10 cellular contexts compared by ENCODE assay signal in genomic region chr17:9002610-9003354, GRCh38. TPM values are rescaled to one million over a fixed set of nuclear protein-coding genes. Genes with fewer than 3 reads are reported as not detected.
DNase-seq lines count a peak whose midpoint lies in the region; ATAC-seq, FAIRE-seq and TF ChIP-seq lines count a peak whose summit lies in the region.
"Had no signal": no experiment of that assay in that cellular context is flagged by ENCODE, and none has a peak within 500 bp of the region (broad histone marks: within the 10 kb centered on the region; RNA-seq: fewer than 3 reads in every experiment).

No MANE protein-coding gene starts in this region.

- H3K27me3 ChIP-seq in H9 (ENCODE audit: insufficient read depth, low read length) = peaks cover 50% of the 10 kb centered on the region
- peaks cover 22% of the 10 kb centered on the region for H3K27me3 ChIP-seq in BE2C

- H3K9me3 ChIP-seq in H9 (ENCODE audit: control insufficient read depth, low read depth, low read length) (no peaks in the 10 kb centered on the region), kidney (ENCODE audit: control insufficient read depth in 1 of 2, low read length in 2 of 2) (peaks cover 0 to 2% of the 10 kb centered on the region in 2 donors), BE2C (no peaks in the 10 kb centered on the region)

- no peak overlapping the region for H4K8ac ChIP-seq in H9 (replicated peaks; ENCODE audit: insufficient read length, low read depth, low read length)

- peak overlapping the region; percentile 40 to 78 for H3K4me3 Mint-ChIP-seq in H9
- H3K4me3 Mint-ChIP-seq in activated naive CD8-positive, alpha-beta T cell treated with anti-CD3 and anti-CD28 coated beads, Interleukin-2, amount 10 ng/mL, durations not matched to agents 7 days and 5 days = peak overlapping the region; percentile 49

- no peak overlapping the region for H3K14ac ChIP-seq in H9 (ENCODE audit: insufficient read depth, low read length)

- H3K27ac ChIP-seq in 22Rv1 = no peak overlapping the region
- H3K27ac ChIP-seq in H9 (ENCODE audit: insufficient read length, low read depth, low read length) = no peak overlapping the region
- no peak overlapping the region for H3K27ac ChIP-seq in kidney (ENCODE audit: low read depth in 2 of 2, low read length in 2 of 2)

- H2BK120ac ChIP-seq in H9 (ENCODE audit: low read depth, low read length, poor library complexity, severe bottlenecking) = no peak overlapping the region

- H3K27me3 Mint-ChIP-seq in H9 (ENCODE audit: low read depth) = peaks cover 91% of the 10 kb centered on the region
- H3K27me3 Mint-ChIP-seq in activated naive CD8-positive, alpha-beta T cell treated with anti-CD3 and anti-CD28 coated beads, Interleukin-2, amount 10 ng/mL, durations not matched to agents 7 days and 5 days = peaks cover 70% of the 10 kb centered on the region

- no peak overlapping the region for H3T11ph ChIP-seq in H9 (ENCODE audit: low read length)

- no peak overlapping the region for H4K91ac ChIP-seq in H9 (ENCODE audit: insufficient read length, low read depth, low read length)

- H3K4me3 ChIP-seq in kidney (ENCODE audit: low read length in 2 of 2) (no peak overlapping the region), BE2C (ENCODE audit: low read depth, low read length) (no peak overlapping the region)
- H3K4me3 ChIP-seq: lung had no signal

- peaks cover 4 to 9% of the 10 kb centered on the region in 2 experiments; a peak in 3 of 5 replicates for H3K9me3 Mint-ChIP-seq in H9
- peaks cover 1% of the 10 kb centered on the region for H3K9me3 Mint-ChIP-seq in activated naive CD8-positive, alpha-beta T cell treated with anti-CD3 and anti-CD28 coated beads, Interleukin-2, amount 10 ng/mL, durations not matched to agents 7 days and 5 days

- TF ChIP-seq CTCF in 22Rv1 (IDR thresholded peaks at IDR 0.05) (peak; percentile 43), H9 (conservative IDR thresholded peaks at IDR 0.05) (peak; percentile 60), kidney (IDR thresholded peaks at IDR 0.05; ENCODE audit: borderline replicate concordance, extremely low read depth, insufficient read depth) (no peak), BE2C (IDR thresholded peaks at IDR 0.05; ENCODE audit: low read depth, low read length) (no peak)

- H2BK20ac ChIP-seq in H9 (ENCODE audit: low read depth, low read length, poor library complexity, severe bottlenecking) = no peak overlapping the region

- peak overlapping the region; percentile 48 for H3K4me2 ChIP-seq in H9 (ENCODE audit: insufficient read depth, insufficient read length, low read length)

- no peak overlapping the region for H3K23ac ChIP-seq in H9 (ENCODE audit: insufficient read length, low read depth, low read length)

- no peak overlapping the region for H3K9ac ChIP-seq in H9 (ENCODE audit: extremely low read depth, insufficient read length, low read length)
- H3K9ac ChIP-seq in kidney (ENCODE audit: low read length in 2 of 2) = no peak overlapping the region

- no CpG with 5 or more reads among the region's 69 CpGs for WGBS in H9 (ENCODE audit: extremely low coverage, insufficient read length, low lambda C conversion rate)

- intact Hi-C loops in kidney (cut with DNase I) = no loop called here

- H3K18ac ChIP-seq in H9 (ENCODE audit: insufficient read length, low read depth, low read length) = no peak overlapping the region

- ATAC-seq in activated naive CD8-positive, alpha-beta T cell treated with anti-CD3 and anti-CD28 coated beads, Interleukin-2, amount 10 ng/mL, durations not matched to agents 7 days and 5 days (ENCODE audit: low read depth) = peak; percentile 44
- peak; percentile 38 for ATAC-seq in stimulated activated naive CD8-positive, alpha-beta T cell treated with anti-CD3 and anti-CD28 coated beads, Interleukin-15, Interleukin-2, amounts not matched to agents 100 U/mL and 50 U/mL, for 24 hours
- ATAC-seq in GM21390 (IDR thresholded peaks at IDR 0.05; ENCODE audit: unreplicated experiment) (no peak), HG03460 (IDR thresholded peaks at IDR 0.05; ENCODE audit: unreplicated experiment) (no peak)

- no peak overlapping the region for H2BK12ac ChIP-seq in H9 (ENCODE audit: insufficient read length, low read depth, low read length)

- POLR2A ChIA-PET in activated naive CD8-positive, alpha-beta T cell treated with anti-CD3 and anti-CD28 coated beads, Interleukin-2, amount 10 ng/mL, durations not matched to agents 7 days and 5 days (lab: Charles Lee) = interaction anchor here (0.9 kb wide), 1 partner anchor 20 kb away, joined by 3 read pairs; no protein-coding TSS in a partner anchor

- H2BK15ac ChIP-seq in H9 (ENCODE audit: low read depth, low read length) = no peak overlapping the region

- H4K5ac ChIP-seq in H9 (ENCODE audit: insufficient read length, low read depth, low read length) = no peak overlapping the region

- H3K56ac ChIP-seq in H9 (ENCODE audit: insufficient read length, low read depth, low read length) = no peak overlapping the region

- H3K4me1 ChIP-seq in H9 (ENCODE audit: insufficient read depth, low read length) (no peaks in the 10 kb centered on the region), kidney (ENCODE audit: control insufficient read depth in 1 of 2, insufficient read depth in 1 of 2, low read depth in 1 of 2, low read length in 2 of 2) (peaks cover 0 to 4% of the 10 kb centered on the region in 2 donors), BE2C (no peaks in the 10 kb centered on the region)

- no peak overlapping the region for H2AK5ac ChIP-seq in H9 (ENCODE audit: insufficient read length, low read length)

- no peaks in the 10 kb centered on the region for H3K79me2 ChIP-seq in H9 (ENCODE audit: insufficient read depth, low read length)

- DNase-seq in H9 (peak; percentile 63), kidney (peak; percentile 71), BE2C (no peak)
- peak; percentile 59 for DNase-seq in activated naive CD8-positive, alpha-beta T cell treated with anti-CD3 and anti-CD28 coated beads, Interleukin-2, amount 10 ng/mL, durations not matched to agents 7 days and 5 days
- peak; percentile 49 for DNase-seq in stimulated activated naive CD8-positive, alpha-beta T cell treated with anti-CD3 and anti-CD28 coated beads, Interleukin-15, Interleukin-2, amounts not matched to agents 100 U/mL and 50 U/mL, for 24 hours

- H4K20me1 ChIP-seq in H9 (ENCODE audit: control insufficient read depth, insufficient read depth, insufficient read length) = no peaks in the 10 kb centered on the region

- H3K27ac Mint-ChIP-seq in H9 = no peak overlapping the region
- H3K27ac Mint-ChIP-seq in activated naive CD8-positive, alpha-beta T cell treated with anti-CD3 and anti-CD28 coated beads, Interleukin-2, amount 10 ng/mL, durations not matched to agents 7 days and 5 days = no peak overlapping the region

- peaks cover 11 to 22% of the 10 kb centered on the region in 2 experiments for H3K4me1 Mint-ChIP-seq in H9
- peaks cover 10% of the 10 kb centered on the region for H3K4me1 Mint-ChIP-seq in activated naive CD8-positive, alpha-beta T cell treated with anti-CD3 and anti-CD28 coated beads, Interleukin-2, amount 10 ng/mL, durations not matched to agents 7 days and 5 days

- H3K23me2 ChIP-seq in H9 (ENCODE audit: insufficient read length, low read depth, low read length, poor library complexity, severe bottlenecking) = peaks cover 16% of the 10 kb centered on the region

- H3K79me1 ChIP-seq in H9 (ENCODE audit: insufficient read depth, low read depth, low read length, poor library complexity, severe bottlenecking) = no peaks in the 10 kb centered on the region

- no peak for FAIRE-seq in kidney (lab: Jason Lieb, UNC)
- FAIRE-seq: TTC549 had no signal

- H2BK5ac ChIP-seq in H9 (ENCODE audit: insufficient read length, low read length) = no peak overlapping the region

- no peak overlapping the region for H3K4ac ChIP-seq in H9 (ENCODE audit: low read depth, low read length)

- H3K36me3 ChIP-seq in kidney (ENCODE audit: control insufficient read depth in 1 of 2, insufficient read depth in 2 of 2, low read length in 2 of 2) (no peaks in the 10 kb centered on the region), BE2C (no peaks in the 10 kb centered on the region)

- H3K36me3 Mint-ChIP-seq in H9 (ENCODE audit: insufficient read depth in 1 of 3, low read depth in 3 of 3) = no peaks in the 10 kb centered on the region; a peak in 1 of 7 replicates
- H3K36me3 Mint-ChIP-seq in activated naive CD8-positive, alpha-beta T cell treated with anti-CD3 and anti-CD28 coated beads, Interleukin-2, amount 10 ng/mL, durations not matched to agents 7 days and 5 days = no peaks in the 10 kb centered on the region

- no peak overlapping the region for H2AFZ ChIP-seq in H9 (ENCODE audit: low read length)

RNA-seq across cellular contexts. Expression of gene NTN1, which starts 18.5 kb away (rescaled TPM):
- total RNA-seq in H9 (2021) (1.2 and 1.3 TPM in 2 replicates), kidney (1.8 TPM)
- total RNA-seq in activated naive CD8-positive, alpha-beta T cell treated with anti-CD3 and anti-CD28 coated beads, Interleukin-2, amount 10 ng/mL, durations not matched to agents 7 days and 5 days = under 1 TPM in 1 of 2 experiments, not detected in 1; 0.09 TPM
- 1.8 TPM for polyA plus RNA-seq in kidney (ENCODE audit: insufficient read depth, low read depth, low replicate concordance)
- not detected for polyA plus RNA-seq in BE2C (2012; ENCODE audit: insufficient read depth, insufficient read length, low read depth)

RNA-seq across cellular contexts. Expression of gene PIK3R5, which starts 37.3 kb away (rescaled TPM):
- total RNA-seq in H9 (2021) = 1.4 and 1.7 TPM in 2 replicates
- total RNA-seq in activated naive CD8-positive, alpha-beta T cell treated with anti-CD3 and anti-CD28 coated beads, Interleukin-2, amount 10 ng/mL, durations not matched to agents 7 days and 5 days = 10 to 100 TPM; 81.4 to 84.0 TPM
- total RNA-seq in kidney = 19.1 TPM
- polyA plus RNA-seq in kidney (ENCODE audit: insufficient read depth, low read depth, low replicate concordance) = 0.45 TPM
- polyA plus RNA-seq in BE2C (2012; ENCODE audit: insufficient read depth, insufficient read length, low read depth) = not detected

Comparison
In these comparisons a context has a peak if more than half of its experiments do, and no peak if none do; other contexts are left out.
1. CTCF ChIP-seq: peak in 22Rv1 (single experiment) and H9 (single experiment); none in kidney (single experiment) and BE2C (single experiment).
2. ATAC-seq: peak in activated naive CD8-positive, alpha-beta T cell treated with anti-CD3 and anti-CD28 coated beads, Interleukin-2, amount 10 ng/mL, durations not matched to agents 7 days and 5 days (single experiment) and stimulated activated naive CD8-positive, alpha-beta T cell treated with anti-CD3 and anti-CD28 coated beads, Interleukin-15, Interleukin-2, amounts not matched to agents 100 U/mL and 50 U/mL, for 24 hours (single experiment); none in GM21390 (single experiment) and HG03460 (single experiment).